In genomic region chr1:87830579-87830978, GRCh38 we compare ENCODE assay signal across 14 cellular contexts.
"Had no signal": no experiment of that assay in that cellular context is flagged by ENCODE, and none has a peak within 500 bp of the region (broad histone marks: within the 10 kb centered on the region; RNA-seq: fewer than 3 reads in every experiment).

No MANE protein-coding gene starts in this region.

- H3K36me3 ChIP-seq: esophagus squamous epithelium, left ventricle myocardium inferior, right atrium auricular region had no signal

- ATAC-seq: activated CD4-positive, alpha-beta T cell treated with anti-CD3 and anti-CD28 coated beads for 36 hours; effector memory CD8-positive, alpha-beta T cell had no signal

- H3K4me1 ChIP-seq: left ventricle myocardium inferior, right atrium auricular region had no signal

- H3K9me3 Mint-ChIP-seq: effector memory CD8-positive, alpha-beta T cell; immature natural killer cell had no signal

- DNase-seq: activated CD4-positive, alpha-beta T cell treated with anti-CD3 and anti-CD28 coated beads for 36 hours; activated CD4-positive, alpha-beta T cell treated with anti-CD3 and anti-CD28 coated beads, Interleukin-2, amount 50 U/mL, for 48 hours; activated gamma-delta T cell treated with Interleukin-2 at 50 U/mL for 16 hours; amniotic stem cell; effector memory CD8-positive, alpha-beta T cell; esophagus squamous epithelium; immature natural killer cell; kidney glomerular epithelial cell; left ventricle myocardium inferior; mammary epithelial cell; trophoblast cell had no signal

- H3K27me3 Mint-ChIP-seq: activated naive CD8-positive, alpha-beta T cell; stimulated activated naive CD8-positive, alpha-beta T cell treated with anti-CD3 and anti-CD28 coated beads, Interleukin-15, Interleukin-2, amounts not matched to agents 100 ng/mL and 50 ng/mL, for 24 hours had no signal

- H3K27me3 ChIP-seq: esophagus squamous epithelium, right atrium auricular region had no signal

- H3K4me1 Mint-ChIP-seq: activated CD4-positive, alpha-beta T cell treated with anti-CD3 and anti-CD28 coated beads for 36 hours had no signal

- H3K9me3 ChIP-seq: esophagus squamous epithelium, left ventricle myocardium inferior, right atrium auricular region had no signal

- H3K27ac ChIP-seq: esophagus squamous epithelium, left ventricle myocardium inferior, right atrium auricular region had no signal

- H3K4me3 Mint-ChIP-seq: activated CD4-positive, alpha-beta T cell treated with anti-CD3 and anti-CD28 coated beads for 36 hours; activated naive CD8-positive, alpha-beta T cell; effector memory CD8-positive, alpha-beta T cell; immature natural killer cell; stimulated activated naive CD8-positive, alpha-beta T cell treated with anti-CD3 and anti-CD28 coated beads, Interleukin-15, Interleukin-2, amounts not matched to agents 100 ng/mL and 50 ng/mL, for 24 hours had no signal

- H3K36me3 Mint-ChIP-seq: activated naive CD8-positive, alpha-beta T cell; immature natural killer cell had no signal

- H3K4me3 ChIP-seq: esophagus squamous epithelium, left ventricle myocardium inferior, right atrium auricular region had no signal

- H3K27ac Mint-ChIP-seq: activated CD4-positive, alpha-beta T cell treated with anti-CD3 and anti-CD28 coated beads for 36 hours; activated naive CD8-positive, alpha-beta T cell; effector memory CD8-positive, alpha-beta T cell; immature natural killer cell; stimulated activated naive CD8-positive, alpha-beta T cell treated with anti-CD3 and anti-CD28 coated beads, Interleukin-15, Interleukin-2, amounts not matched to agents 100 ng/mL and 50 ng/mL, for 24 hours had no signal
